8 cellular contexts compared by ENCODE assay signal in genomic region chr2:191012845-191013616, GRCh38. TPM values are rescaled to one million over a fixed set of nuclear protein-coding genes. Genes with fewer than 3 reads are reported as not detected.
DNase-seq lines count a peak whose midpoint lies in the region; ATAC-seq, FAIRE-seq and TF ChIP-seq lines count a peak whose summit lies in the region.

No MANE protein-coding gene starts in this region.

- peaks cover 0 to 38% of the 10 kb centered on the region in 2 donors for H3K36me3 ChIP-seq in left lung

- no peak for FAIRE-seq in frontal cortex (lab: Jason Lieb, UNC)

- H3K4me1 ChIP-seq in left lung, result peaks cover 16 to 52% of the 10 kb centered on the region in 2 donors

- H3K27ac ChIP-seq in 22Rv1, result peak overlapping the region; percentile 80
- H3K27ac ChIP-seq in left lung, result peak overlapping the region; percentile 89

- in situ Hi-C loops in astrocyte of the spinal cord (cut with HindIII; ENCODE audit: low sequenced_read_pairs), result no loop called here

- H3K27me3 ChIP-seq in left lung, result no peaks in the 10 kb centered on the region

- H3K4me3 ChIP-seq in HFF-Myc (replicated peaks; ENCODE audit: low read depth, low read length) (peak overlapping the region; percentile 68), astrocyte of the spinal cord (ENCODE audit: low read depth, low read length) (peak overlapping the region; percentile 86), left lung (peak overlapping the region; percentile 92 to 93)

- DNase-seq in HFF-Myc (ENCODE audit: extremely low read depth, low read depth) (no peak), astrocyte of the spinal cord (ENCODE audit: low read depth, low spot score) (peak; percentile 9), left lung (no peak), GM10266 (ENCODE audit: extremely low spot score) (no peak), islet precursor cell (no peak), frontal cortex (ENCODE audit: low spot score in 2 of 2) (no peak)

- intact Hi-C loops in left lung (cut with DNase I), result no loop called here

- H3K9me3 ChIP-seq in left lung, result no peaks in the 10 kb centered on the region

- ATAC-seq in left lung (peak; percentile 36), GM18907 (IDR thresholded peaks at IDR 0.05; ENCODE audit: unreplicated experiment) (no peak)

- TF ChIP-seq CTCF in 22Rv1 (IDR thresholded peaks at IDR 0.05) (no peak), HFF-Myc (IDR thresholded peaks at IDR 0.05; ENCODE audit: low read depth, low read length, missing control alignments) (no peak), astrocyte of the spinal cord (IDR thresholded peaks at IDR 0.05; ENCODE audit: low read depth, low read length) (no peak), left lung (IDR thresholded peaks at IDR 0.05) (no peak), GM10266 (IDR thresholded peaks at IDR 0.05; ENCODE audit: control insufficient read depth, insufficient read depth, low read depth, missing control alignments) (no peak)

RNA-seq across cellular contexts. Expression of gene STAT1, which starts 0.9 kb away (rescaled TPM):
- total RNA-seq in left lung, result 100 to 1,000 TPM; 118 to 144 TPM
- 20.8 TPM for total RNA-seq in frontal cortex
